Comparison of ENCODE assay signal across 18 cellular contexts in genomic region chr19:31438401-31439269, GRCh38.
A peak's percentile ranks its signal among the peaks of the same experiment; 100 is the strongest.
DNase-seq lines count a peak whose midpoint lies in the region; ATAC-seq, FAIRE-seq and TF ChIP-seq lines count a peak whose summit lies in the region.
"Had no signal": no experiment of that assay in that cellular context is flagged by ENCODE, and none has a peak within 500 bp of the region (broad histone marks: within the 10 kb centered on the region; RNA-seq: fewer than 3 reads in every experiment).

No MANE protein-coding gene starts in this region.

- H3K4me3 ChIP-seq in HepG2 (replicated peaks in 1 of 3; ENCODE audit: insufficient read depth in 1 of 3, low read depth in 2 of 3, low read length in 3 of 3), result no peak overlapping the region
- no peak overlapping the region for H3K4me3 ChIP-seq in right lobe of liver
- H3K4me3 ChIP-seq in testis, result no peak overlapping the region

- H2AFZ ChIP-seq in HepG2 (ENCODE audit: low read length), result no peak overlapping the region

- no peak for ATAC-seq in HepG2
- no peak for ATAC-seq in right lobe of liver
- ATAC-seq: HCT116 had no signal

- H3K27me3 ChIP-seq in HepG2 (ENCODE audit: control insufficient read depth in 1 of 2, insufficient read depth in 2 of 2, low read length in 2 of 2) (no peaks in the 10 kb centered on the region), right lobe of liver (no peaks in the 10 kb centered on the region), testis (no peaks in the 10 kb centered on the region)
- H3K27me3 ChIP-seq: BE2C had no signal

- peaks cover 82% of the 10 kb centered on the region for H3K9me3 ChIP-seq in HepG2 (ENCODE audit: low read length)
- H3K9me3 ChIP-seq in right lobe of liver, result no peaks in the 10 kb centered on the region
- no peaks in the 10 kb centered on the region for H3K9me3 ChIP-seq in testis
- H3K9me3 ChIP-seq: BE2C had no signal

- TF ChIP-seq RAD21 in HepG2 (CRISPR knock-in tag; IDR thresholded peaks at IDR 0.05), result no peak

- TF ChIP-seq CTCF in HepG2 (CRISPR knock-in tag; IDR thresholded peaks at IDR 0.05) (no peak), right lobe of liver (IDR thresholded peaks at IDR 0.05) (no peak), osteocyte (IDR thresholded peaks at IDR 0.05) (no peak), testis (IDR thresholded peaks at IDR 0.05) (no peak)

- H3K36me3 ChIP-seq in HepG2 (replicated peaks in 1 of 2; ENCODE audit: control insufficient read depth in 1 of 2, insufficient read depth in 2 of 2, low read length in 2 of 2), result no peaks in the 10 kb centered on the region
- no peaks in the 10 kb centered on the region for H3K36me3 ChIP-seq in right lobe of liver
- H3K36me3 ChIP-seq in testis (ENCODE audit: low read depth, missing control alignments), result no peaks in the 10 kb centered on the region
- H3K36me3 ChIP-seq: BE2C had no signal

- TF ChIP-seq POLR2A in HepG2 (IDR thresholded peaks at IDR 0.05; ENCODE audit: insufficient read depth in 1 of 2, low read depth in 2 of 2, low read length in 2 of 2) (no peak), right lobe of liver (IDR thresholded peaks at IDR 0.05) (no peak), testis (IDR thresholded peaks at IDR 0.05) (no peak)

- no peak overlapping the region for H3K4me2 ChIP-seq in HepG2 (ENCODE audit: low read depth, low read length)

- no peak overlapping the region for H3K4me3 Mint-ChIP-seq in osteocyte (ENCODE audit: unreplicated experiment)
- H3K4me3 Mint-ChIP-seq: CD4-positive, alpha-beta memory T cell had no signal

- BruUV-seq in HepG2 (replicated peaks; lab: Mats Ljungman, UMichigan), result no TSS peak

- H3K27me3 Mint-ChIP-seq in osteocyte (ENCODE audit: unreplicated experiment), result no peaks in the 10 kb centered on the region

- POLR2A ChIA-PET in HepG2 (lab: Yijun Ruan, JAX) (no interaction called here), HEK293T (lab: Yijun Ruan, JAX) (no interaction called here)

- in situ Hi-C loops in HepG2 (cut with HindIII; ENCODE audit: extremely low pct_ligation_motif_present, low pct_unique_long_range_greater_than_20kb), result no loop called here

- H3K9me3 Mint-ChIP-seq in osteocyte (ENCODE audit: unreplicated experiment), result peaks cover 7% of the 10 kb centered on the region

- H3K27ac ChIP-seq in HepG2 (ENCODE audit: extremely low read length, insufficient read depth, low read length) (no peak overlapping the region), right lobe of liver (no peak overlapping the region), epithelial cell of prostate (no peak overlapping the region), testis (no peak overlapping the region)
- H3K27ac ChIP-seq: C4-2B, HL-60 had no signal

- TF ChIP-seq EP300 in HepG2 (IDR thresholded peaks at IDR 0.05; ENCODE audit: low read depth in 2 of 2, low read length in 2 of 2) (no peak), HepG2 (CRISPR knock-in tag; IDR thresholded peaks at IDR 0.05; ENCODE audit: borderline replicate concordance) (no peak)

- DNase-seq in HepG2 (ENCODE audit: low spot score) (no peak), right lobe of liver (no peak), epithelial cell of prostate (ENCODE audit: low read depth, low spot score) (peak; percentile 46), osteocyte (ENCODE audit: extremely low spot score, unreplicated experiment) (peak; percentile 75), testis (no peak), HEK293T (ENCODE audit: extremely low spot score) (no peak), DMS79 treated with DMSO at 0.1 percent for 48 hours (lab: John Stamatoyannopoulos, UW) (no peak)
- DNase-seq: BE2C; CD4-positive, alpha-beta memory T cell; DMS153; DND-41; GDM1; IMR-90 had no signal

- no peak for FAIRE-seq in HepG2 (lab: Jason Lieb, UNC)
- FAIRE-seq: A204.1, H54 had no signal

- intact Hi-C loops in HepG2 (cut with micrococcal nuclease; ENCODE audit: unreplicated experiment) (no loop called here), right lobe of liver (cut with DNase I) (no loop called here), testis (cut with DNase I; ENCODE audit: low total_unique reads) (no loop called here)

- H4K20me1 ChIP-seq in HepG2 (ENCODE audit: insufficient read depth, low read length), result no peaks in the 10 kb centered on the region

- 46% methylated on average over 12 of the region's 12 CpGs for WGBS in HepG2 (ENCODE audit: low lambda C conversion rate)
- 34% methylated on average over 8 of the region's 12 CpGs for WGBS in right lobe of liver (ENCODE audit: insufficient coverage, low coverage, low lambda C conversion rate, missing lambda C conversion rate)
- 88 to 93% methylated on average over 11 to 12 of the region's 12 CpGs for WGBS in testis, 2 donors

- no peak overlapping the region for H3K9ac ChIP-seq in HepG2 (ENCODE audit: insufficient read depth, low read depth, low read length)

- CTCF ChIA-PET in HepG2 (lab: Yijun Ruan, JAX; ENCODE audit: low intra/inter-chr PET ratio, low total read pairs), result no interaction called here
- CTCF ChIA-PET in HEK293T (lab: Yijun Ruan, JAX), result no interaction called here

- no peaks in the 10 kb centered on the region for H3K4me1 ChIP-seq in HepG2 (ENCODE audit: insufficient read depth, low read length)
- H3K4me1 ChIP-seq in right lobe of liver, result no peaks in the 10 kb centered on the region
- no peaks in the 10 kb centered on the region for H3K4me1 ChIP-seq in testis
- H3K4me1 ChIP-seq: BE2C had no signal

- no peak overlapping the region for H3K27ac Mint-ChIP-seq in osteocyte (ENCODE audit: unreplicated experiment)
- H3K27ac Mint-ChIP-seq: CD4-positive, alpha-beta memory T cell had no signal

- H3K36me3 Mint-ChIP-seq in osteocyte (ENCODE audit: unreplicated experiment), result no peaks in the 10 kb centered on the region
- H3K36me3 Mint-ChIP-seq: CD4-positive, alpha-beta memory T cell had no signal

- no peaks in the 10 kb centered on the region for H3K79me2 ChIP-seq in HepG2 (ENCODE audit: insufficient read depth, low read length)

- H3K4me1 Mint-ChIP-seq in osteocyte (ENCODE audit: unreplicated experiment), result no peaks in the 10 kb centered on the region
- H3K4me1 Mint-ChIP-seq: CD4-positive, alpha-beta memory T cell had no signal

TF ChIP-seq in HepG2, 621 proteins besides CTCF, POLR2A, EP300 and RAD21 (continues in another document):
- TF ChIP-seq CREB1 (IDR thresholded peaks at IDR 0.05) (peak; percentile 32; the same call in 1 of the 2 replicates), CREB1 (CRISPR knock-in tag; IDR thresholded peaks at IDR 0.05) (no peak)

TF ChIP-seq in HEK293T, 16 proteins besides CTCF, POLR2A, EP300 and RAD21:
- TF ChIP-seq SUZ12 (IDR thresholded peaks at IDR 0.05) (no peak), SP1 (IDR thresholded peaks at IDR 0.05) (no peak), FOXM1 (IDR thresholded peaks at IDR 0.05; ENCODE audit: borderline replicate concordance) (no peak), FOXK2 (IDR thresholded peaks at IDR 0.05) (no peak), HDGF (IDR thresholded peaks at IDR 0.05; ENCODE audit: borderline replicate concordance) (no peak), ZNF384 (IDR thresholded peaks at IDR 0.05) (no peak), CTBP1 (IDR thresholded peaks at IDR 0.05; ENCODE audit: borderline replicate concordance) (no peak), NFRKB (IDR thresholded peaks at IDR 0.05) (no peak), ELF4 (IDR thresholded peaks at IDR 0.05) (no peak), L3MBTL2 (conservative IDR thresholded peaks at IDR 0.05) (no peak), TARDBP (IDR thresholded peaks at IDR 0.05) (no peak), PKNOX1 (IDR thresholded peaks at IDR 0.05) (no peak), FOXA1 (IDR thresholded peaks at IDR 0.05) (no peak)

Comparison
In these comparisons a context has a peak if more than half of its experiments do, and no peak if none do; other contexts are left out.
1. DNase-seq: peak in epithelial cell of prostate (single experiment) and osteocyte (single experiment); none in HepG2 (single experiment), right lobe of liver (0 of 3), testis (single experiment), HEK293T (single experiment) and DMS79 treated with DMSO at 0.1 percent for 48 hours (single experiment).